8 cellular contexts compared by ENCODE assay signal in the genomic region with DNA sequence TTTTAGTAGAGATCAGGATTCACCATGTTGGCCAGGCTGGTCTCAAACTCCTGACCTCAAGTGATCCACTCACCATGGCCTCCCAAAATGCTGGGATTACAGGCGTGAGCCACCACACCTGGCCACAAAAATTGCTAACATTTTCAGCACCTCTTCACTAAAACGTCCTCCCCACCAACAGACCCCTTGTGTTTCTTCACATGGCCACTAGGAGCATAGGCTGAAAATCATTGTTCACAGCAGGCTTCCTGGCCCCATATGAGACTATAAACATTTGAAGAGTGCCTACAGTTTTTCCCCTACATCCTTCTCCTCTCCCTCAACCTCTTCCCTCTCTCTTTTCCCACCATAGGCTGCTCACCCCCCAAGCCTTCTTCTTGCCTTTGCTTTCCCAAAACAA.
DNase-seq lines count a peak whose midpoint lies in the region; ATAC-seq and TF ChIP-seq lines count a peak whose summit lies in the region.

No MANE protein-coding gene starts in this region.

- ATAC-seq in RWPE2 (ENCODE audit: low read depth): no peak; the same call in 2 of the 3 replicates

- H3K27me3 ChIP-seq in RWPE2 (ENCODE audit: insufficient read depth, poor library complexity, severe bottlenecking): no peaks in the 10 kb centered on the region

- DNase-seq in AML-193 (lab: John Stamatoyannopoulos, UW) (peak; percentile 21 to 29), RWPE2 (ENCODE audit: low spot score) (no peak), glomerular visceral epithelial cell (ENCODE audit: extremely low spot score) (peak; percentile 13), nucleus accumbens (lab: John Stamatoyannopoulos, UW) (no peak)
- no peak for DNase-seq in central memory CD4-positive, alpha-beta T cell
- DNase-seq in T-helper 2 cell treated with Interferon-gamma antibody and Interleukin-4, amounts not matched to agents 5 μg/mL and 100 μg/mL, for 36 hours (ENCODE audit: low spot score): no peak
- DNase-seq in activated CD8-positive, alpha-beta memory T cell treated with anti-CD3 and anti-CD28 coated beads, Interleukin-2, amount 50 U/mL, for 48 hours: no peak

- no peaks in the 10 kb centered on the region for H3K36me3 Mint-ChIP-seq in T-helper 2 cell treated with Interferon-gamma antibody and Interleukin-4, amounts not matched to agents 5 μg/mL and 100 μg/mL, for 36 hours (ENCODE audit: low read depth)

- H3K27me3 Mint-ChIP-seq in T-helper 2 cell treated with Interferon-gamma antibody and Interleukin-4, amounts not matched to agents 5 μg/mL and 100 μg/mL, for 36 hours (ENCODE audit: low read depth): no peaks in the 10 kb centered on the region

- no peak overlapping the region for H3K4me3 ChIP-seq in RWPE2 (ENCODE audit: severe bottlenecking)

- TF ChIP-seq CTCF in GM12873 (IDR thresholded peaks at IDR 0.05; ENCODE audit: insufficient read depth, low read depth, low read length, missing control alignments) (peak; percentile 70), RWPE2 (IDR thresholded peaks at IDR 0.05; ENCODE audit: poor library complexity, severe bottlenecking) (peak; percentile 41)

- no peaks in the 10 kb centered on the region for H3K9me3 ChIP-seq in RWPE2 (ENCODE audit: severe bottlenecking)

- no peaks in the 10 kb centered on the region for H3K36me3 ChIP-seq in RWPE2 (ENCODE audit: low read depth)

- no peak overlapping the region for H3K27ac Mint-ChIP-seq in T-helper 2 cell treated with Interferon-gamma antibody and Interleukin-4, amounts not matched to agents 5 μg/mL and 100 μg/mL, for 36 hours

- H3K4me3 Mint-ChIP-seq in T-helper 2 cell treated with Interferon-gamma antibody and Interleukin-4, amounts not matched to agents 5 μg/mL and 100 μg/mL, for 36 hours: no peak overlapping the region

- no peaks in the 10 kb centered on the region for H3K4me1 Mint-ChIP-seq in T-helper 2 cell treated with Interferon-gamma antibody and Interleukin-4, amounts not matched to agents 5 μg/mL and 100 μg/mL, for 36 hours (ENCODE audit: low read depth)

- no peaks in the 10 kb centered on the region for H3K9me3 Mint-ChIP-seq in T-helper 2 cell treated with Interferon-gamma antibody and Interleukin-4, amounts not matched to agents 5 μg/mL and 100 μg/mL, for 36 hours

- H3K4me1 ChIP-seq in RWPE2 (ENCODE audit: insufficient read depth, poor library complexity, severe bottlenecking): no peaks in the 10 kb centered on the region

- no peak overlapping the region for H3K27ac ChIP-seq in RWPE2 (ENCODE audit: poor library complexity, severe bottlenecking)

Comparison
In these comparisons a context has a peak if more than half of its experiments do, and no peak if none do; other contexts are left out.
1. DNase-seq: peak in AML-193 (2 of 2) and glomerular visceral epithelial cell (single experiment); none in RWPE2 (single experiment), central memory CD4-positive, alpha-beta T cell (single experiment), T-helper 2 cell treated with Interferon-gamma antibody and Interleukin-4, amounts not matched to agents 5 μg/mL and 100 μg/mL, for 36 hours (single experiment), activated CD8-positive, alpha-beta memory T cell treated with anti-CD3 and anti-CD28 coated beads, Interleukin-2, amount 50 U/mL, for 48 hours (single experiment) and nucleus accumbens (0 of 56).